In genomic region chr20:8535403-8536003, GRCh38 we compare ENCODE assay signal across 1 cellular context.
TF ChIP-seq lines count a peak whose summit lies in the region.

No MANE protein-coding gene starts in this region.

TF ChIP-seq in H1, 55 proteins besides CTCF, POLR2A, EP300 and RAD21:
- TF ChIP-seq, protein P1, sequence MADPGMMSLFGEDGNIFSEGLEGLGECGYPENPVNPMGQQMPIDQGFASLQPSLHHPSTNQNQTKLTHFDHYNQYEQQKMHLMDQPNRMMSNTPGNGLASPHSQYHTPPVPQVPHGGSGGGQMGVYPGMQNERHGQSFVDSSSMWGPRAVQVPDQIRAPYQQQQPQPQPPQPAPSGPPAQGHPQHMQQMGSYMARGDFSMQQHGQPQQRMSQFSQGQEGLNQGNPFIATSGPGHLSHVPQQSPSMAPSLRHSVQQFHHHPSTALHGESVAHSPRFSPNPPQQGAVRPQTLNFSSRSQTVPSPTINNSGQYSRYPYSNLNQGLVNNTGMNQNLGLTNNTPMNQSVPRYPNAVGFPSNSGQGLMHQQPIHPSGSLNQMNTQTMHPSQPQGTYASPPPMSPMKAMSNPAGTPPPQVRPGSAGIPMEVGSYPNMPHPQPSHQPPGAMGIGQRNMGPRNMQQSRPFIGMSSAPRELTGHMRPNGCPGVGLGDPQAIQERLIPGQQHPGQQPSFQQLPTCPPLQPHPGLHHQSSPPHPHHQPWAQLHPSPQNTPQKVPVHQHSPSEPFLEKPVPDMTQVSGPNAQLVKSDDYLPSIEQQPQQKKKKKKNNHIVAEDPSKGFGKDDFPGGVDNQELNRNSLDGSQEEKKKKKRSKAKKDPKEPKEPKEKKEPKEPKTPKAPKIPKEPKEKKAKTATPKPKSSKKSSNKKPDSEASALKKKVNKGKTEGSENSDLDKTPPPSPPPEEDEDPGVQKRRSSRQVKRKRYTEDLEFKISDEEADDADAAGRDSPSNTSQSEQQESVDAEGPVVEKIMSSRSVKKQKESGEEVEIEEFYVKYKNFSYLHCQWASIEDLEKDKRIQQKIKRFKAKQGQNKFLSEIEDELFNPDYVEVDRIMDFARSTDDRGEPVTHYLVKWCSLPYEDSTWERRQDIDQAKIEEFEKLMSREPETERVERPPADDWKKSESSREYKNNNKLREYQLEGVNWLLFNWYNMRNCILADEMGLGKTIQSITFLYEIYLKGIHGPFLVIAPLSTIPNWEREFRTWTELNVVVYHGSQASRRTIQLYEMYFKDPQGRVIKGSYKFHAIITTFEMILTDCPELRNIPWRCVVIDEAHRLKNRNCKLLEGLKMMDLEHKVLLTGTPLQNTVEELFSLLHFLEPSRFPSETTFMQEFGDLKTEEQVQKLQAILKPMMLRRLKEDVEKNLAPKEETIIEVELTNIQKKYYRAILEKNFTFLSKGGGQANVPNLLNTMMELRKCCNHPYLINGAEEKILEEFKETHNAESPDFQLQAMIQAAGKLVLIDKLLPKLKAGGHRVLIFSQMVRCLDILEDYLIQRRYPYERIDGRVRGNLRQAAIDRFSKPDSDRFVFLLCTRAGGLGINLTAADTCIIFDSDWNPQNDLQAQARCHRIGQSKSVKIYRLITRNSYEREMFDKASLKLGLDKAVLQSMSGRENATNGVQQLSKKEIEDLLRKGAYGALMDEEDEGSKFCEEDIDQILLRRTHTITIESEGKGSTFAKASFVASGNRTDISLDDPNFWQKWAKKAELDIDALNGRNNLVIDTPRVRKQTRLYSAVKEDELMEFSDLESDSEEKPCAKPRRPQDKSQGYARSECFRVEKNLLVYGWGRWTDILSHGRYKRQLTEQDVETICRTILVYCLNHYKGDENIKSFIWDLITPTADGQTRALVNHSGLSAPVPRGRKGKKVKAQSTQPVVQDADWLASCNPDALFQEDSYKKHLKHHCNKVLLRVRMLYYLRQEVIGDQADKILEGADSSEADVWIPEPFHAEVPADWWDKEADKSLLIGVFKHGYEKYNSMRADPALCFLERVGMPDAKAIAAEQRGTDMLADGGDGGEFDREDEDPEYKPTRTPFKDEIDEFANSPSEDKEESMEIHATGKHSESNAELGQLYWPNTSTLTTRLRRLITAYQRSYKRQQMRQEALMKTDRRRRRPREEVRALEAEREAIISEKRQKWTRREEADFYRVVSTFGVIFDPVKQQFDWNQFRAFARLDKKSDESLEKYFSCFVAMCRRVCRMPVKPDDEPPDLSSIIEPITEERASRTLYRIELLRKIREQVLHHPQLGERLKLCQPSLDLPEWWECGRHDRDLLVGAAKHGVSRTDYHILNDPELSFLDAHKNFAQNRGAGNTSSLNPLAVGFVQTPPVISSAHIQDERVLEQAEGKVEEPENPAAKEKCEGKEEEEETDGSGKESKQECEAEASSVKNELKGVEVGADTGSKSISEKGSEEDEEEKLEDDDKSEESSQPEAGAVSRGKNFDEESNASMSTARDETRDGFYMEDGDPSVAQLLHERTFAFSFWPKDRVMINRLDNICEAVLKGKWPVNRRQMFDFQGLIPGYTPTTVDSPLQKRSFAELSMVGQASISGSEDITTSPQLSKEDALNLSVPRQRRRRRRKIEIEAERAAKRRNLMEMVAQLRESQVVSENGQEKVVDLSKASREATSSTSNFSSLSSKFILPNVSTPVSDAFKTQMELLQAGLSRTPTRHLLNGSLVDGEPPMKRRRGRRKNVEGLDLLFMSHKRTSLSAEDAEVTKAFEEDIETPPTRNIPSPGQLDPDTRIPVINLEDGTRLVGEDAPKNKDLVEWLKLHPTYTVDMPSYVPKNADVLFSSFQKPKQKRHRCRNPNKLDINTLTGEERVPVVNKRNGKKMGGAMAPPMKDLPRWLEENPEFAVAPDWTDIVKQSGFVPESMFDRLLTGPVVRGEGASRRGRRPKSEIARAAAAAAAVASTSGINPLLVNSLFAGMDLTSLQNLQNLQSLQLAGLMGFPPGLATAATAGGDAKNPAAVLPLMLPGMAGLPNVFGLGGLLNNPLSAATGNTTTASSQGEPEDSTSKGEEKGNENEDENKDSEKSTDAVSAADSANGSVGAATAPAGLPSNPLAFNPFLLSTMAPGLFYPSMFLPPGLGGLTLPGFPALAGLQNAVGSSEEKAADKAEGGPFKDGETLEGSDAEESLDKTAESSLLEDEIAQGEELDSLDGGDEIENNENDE (IDR thresholded peaks at IDR 0.05; ENCODE audit: insufficient replicate concordance, low read length), result no peak
